Comparison of ENCODE assay signal across 11 cellular contexts in genomic region chr13:30409911-30410704, GRCh38. TPM values are rescaled to one million over a fixed set of nuclear protein-coding genes. Genes with fewer than 3 reads are reported as not detected.
A peak's percentile ranks its signal among the peaks of the same experiment; 100 is the strongest.
DNase-seq lines count a peak whose midpoint lies in the region; ATAC-seq, FAIRE-seq and TF ChIP-seq lines count a peak whose summit lies in the region.
"Had no signal": no experiment of that assay in that cellular context is flagged by ENCODE, and none has a peak within 500 bp of the region (broad histone marks: within the 10 kb centered on the region; RNA-seq: fewer than 3 reads in every experiment).

No MANE protein-coding gene starts in this region.

- peak; percentile 63 for FAIRE-seq in K562 (lab: Jason Lieb, UNC)

- H4K91ac ChIP-seq in H9 (ENCODE audit: insufficient read length, low read depth, low read length), result no peak overlapping the region

- H3K4me1 ChIP-seq in GM23248 (ENCODE audit: insufficient read depth) (peaks cover 32% of the 10 kb centered on the region), K562 (replicated peaks in 1 of 2; ENCODE audit: control insufficient read depth in 2 of 2, insufficient read depth in 2 of 2, low read length in 2 of 2) (peaks cover 4 to 11% of the 10 kb centered on the region in 2 experiments; a peak in 3 of 5 replicates), right cardiac atrium (ENCODE audit: control insufficient read depth, insufficient read depth, low read length) (no peaks in the 10 kb centered on the region), H9 (ENCODE audit: insufficient read depth, low read length) (no peaks in the 10 kb centered on the region; the same call in 1 of the 2 replicates)

- H3T11ph ChIP-seq in H9 (ENCODE audit: low read length), result no peak overlapping the region

- H3K36me3 Mint-ChIP-seq in stimulated activated memory B cell treated with anti-CD40 and anti-IgM and Interleukin-4, amounts not matched to agents 10 μg/mL and 1 μg/mL and 100 μg/mL, for 72 hours, result no peaks in the 10 kb centered on the region
- H3K36me3 Mint-ChIP-seq in H9 (ENCODE audit: insufficient read depth in 1 of 3, low read depth in 3 of 3), result 0 out of 7 replicates have a peak, but pooled peaks cover 0 to 1% (median 0%) of the 10 kb centered on the region in 3 experiments

- H3K4me3 ChIP-seq in GM23248 (0 out of 2 replicates have a peak overlapping the region, but pooled peaks have one; percentile 15), K562 (no peak overlapping the region), right cardiac atrium (ENCODE audit: low read length) (no peak overlapping the region)
- H3K4me3 ChIP-seq: thyroid gland had no signal

- POLR2A ChIA-PET in K562 (lab: Yijun Ruan, JAX), result interaction anchor here (1.1 kb wide), 1 partner anchor 9 kb away, joined by 4 read pairs; no protein-coding TSS in a partner anchor

- no peaks in the 10 kb centered on the region for H3K9me2 ChIP-seq in GM23248 (ENCODE audit: insufficient read depth)

- peak overlapping the region; percentile 52 for H3K4me2 ChIP-seq in GM23248 (ENCODE audit: unreplicated experiment)
- H3K4me2 ChIP-seq in K562 (ENCODE audit: insufficient read depth, low read length), result no peak overlapping the region
- H3K4me2 ChIP-seq in H9 (ENCODE audit: insufficient read depth, insufficient read length, low read length), result no peak overlapping the region

- in situ Hi-C loops in GM23248 (cut with MboI) (no loop called here), K562 (cut with MboI) (no loop called here)

- no peaks in the 10 kb centered on the region for H3K36me3 ChIP-seq in GM23248 (ENCODE audit: low read depth)
- no peaks in the 10 kb centered on the region for H3K36me3 ChIP-seq in K562 (ENCODE audit: control insufficient read depth, insufficient read depth, low read length)
- H3K36me3 ChIP-seq: thyroid gland had no signal

- H2BK12ac ChIP-seq in H9 (ENCODE audit: insufficient read length, low read depth, low read length), result no peak overlapping the region

- TF ChIP-seq EP300 in K562 (IDR thresholded peaks at IDR 0.05; ENCODE audit: low read length), result no peak

- BruUV-seq in K562 (replicated peaks; lab: Mats Ljungman, UMichigan), result no TSS peak

- no peak overlapping the region for H2BK15ac ChIP-seq in H9 (ENCODE audit: low read depth, low read length)

- H3K79me1 ChIP-seq in H9 (ENCODE audit: insufficient read depth, low read depth, low read length, poor library complexity, severe bottlenecking), result no peaks in the 10 kb centered on the region

- H3K14ac ChIP-seq in H9 (ENCODE audit: insufficient read depth, low read length), result no peak overlapping the region

- intact Hi-C loops in K562 (cut with micrococcal nuclease), result loop anchor here (5.0 kb wide), 1 partner anchor 142 kb away; no protein-coding TSS in a partner anchor
- intact Hi-C loops in right cardiac atrium (cut with DNase I), result loop anchor here in 3 of 4 donors (10.0 kb wide), 2 partner anchors 55 to 85 kb away; partner anchors contain the start of gene HMGB1 (in 2 of the 3)

- no peaks in the 10 kb centered on the region for H4K20me1 ChIP-seq in GM23248 (ENCODE audit: insufficient read depth)
- no peaks in the 10 kb centered on the region for H4K20me1 ChIP-seq in K562 (replicated peaks; ENCODE audit: control insufficient read depth, insufficient read depth, low read length)
- no peaks in the 10 kb centered on the region for H4K20me1 ChIP-seq in H9 (ENCODE audit: control insufficient read depth, insufficient read depth, insufficient read length)

- H3K23ac ChIP-seq in H9 (ENCODE audit: insufficient read length, low read depth, low read length), result no peak overlapping the region

- H2AFZ ChIP-seq in GM23248 (peak overlapping the region; percentile 93; the same call in 1 of the 2 replicates), K562 (ENCODE audit: low read depth, low read length) (no peak overlapping the region), H9 (ENCODE audit: low read length) (no peak overlapping the region)

- H2BK5ac ChIP-seq in H9 (ENCODE audit: insufficient read length, low read length), result no peak overlapping the region

- no peaks in the 10 kb centered on the region for H3K27me3 Mint-ChIP-seq in stimulated activated memory B cell treated with anti-CD40 and anti-IgM and Interleukin-4, amounts not matched to agents 10 μg/mL and 1 μg/mL and 100 μg/mL, for 72 hours
- H3K27me3 Mint-ChIP-seq in H9 (ENCODE audit: low read depth), result peaks cover 38% of the 10 kb centered on the region

- peak overlapping the region; percentile 48 for H3K27ac Mint-ChIP-seq in stimulated activated memory B cell treated with anti-CD40 and anti-IgM and Interleukin-4, amounts not matched to agents 10 μg/mL and 1 μg/mL and 100 μg/mL, for 72 hours
- no peak overlapping the region; a peak in 2 of 7 replicates for H3K27ac Mint-ChIP-seq in H9

- H4K8ac ChIP-seq in H9 (replicated peaks; ENCODE audit: insufficient read length, low read depth, low read length), result no peak overlapping the region

- no peak overlapping the region for H4K5ac ChIP-seq in H9 (ENCODE audit: insufficient read length, low read depth, low read length)

- no peak for TF ChIP-seq RAD21 in K562 (CRISPR knock-in tag; conservative IDR thresholded peaks at IDR 0.05 in 1 of 2, IDR thresholded peaks at IDR 0.05 in 1 of 2)

- H3K9me3 ChIP-seq in GM23248 (ENCODE audit: low read depth) (no peaks in the 10 kb centered on the region), K562 (replicated peaks; ENCODE audit: control insufficient read depth, insufficient read depth, low read depth, low read length) (no peaks in the 10 kb centered on the region; the same call in 1 of the 2 replicates), right cardiac atrium (ENCODE audit: control insufficient read depth, low read length) (no peaks in the 10 kb centered on the region), H9 (ENCODE audit: control insufficient read depth, low read depth, low read length) (no peaks in the 10 kb centered on the region)
- H3K9me3 ChIP-seq: thyroid gland had no signal

- no peak overlapping the region for H2BK120ac ChIP-seq in H9 (ENCODE audit: low read depth, low read length, poor library complexity, severe bottlenecking)

- H3K4ac ChIP-seq in H9 (ENCODE audit: low read depth, low read length), result no peak overlapping the region

- no peak for TF ChIP-seq POLR2A in K562 (conservative IDR thresholded peaks at IDR 0.05)

- H3K4me1 Mint-ChIP-seq in stimulated activated memory B cell treated with anti-CD40 and anti-IgM and Interleukin-4, amounts not matched to agents 10 μg/mL and 1 μg/mL and 100 μg/mL, for 72 hours, result peaks cover 67% of the 10 kb centered on the region
- peaks cover 10 to 14% of the 10 kb centered on the region in 2 experiments for H3K4me1 Mint-ChIP-seq in H9

- ATAC-seq in K562 (no peak), right cardiac atrium (peak; percentile 73 to 74)
- ATAC-seq in stimulated activated memory B cell treated with anti-CD40 and anti-IgM and Interleukin-4, amounts not matched to agents 10 μg/mL and 1 μg/mL and 100 μg/mL, for 72 hours, result no peak

- H3K56ac ChIP-seq in H9 (ENCODE audit: insufficient read length, low read depth, low read length), result no peak overlapping the region

- no peaks in the 10 kb centered on the region for H3K9me1 ChIP-seq in K562 (ENCODE audit: control insufficient read depth, insufficient read depth, low read length)

- DNase-seq in GM23248 (peak; percentile 94), K562 (ENCODE audit: extremely low read depth in 1 of 4, low spot score in 3 of 4) (peak in 1 of 4 experiments; percentile 21), right cardiac atrium (peak; percentile 56 to 69 (median 63)), H9 (no peak), mesenteric fat pad (ENCODE audit: low spot score) (no peak), HUDEP-2 (lab: John Stamatoyannopoulos, UW; ENCODE audit: unreplicated experiment in 76 of 76) (no peak), GM10266 (ENCODE audit: extremely low spot score) (no peak)
- DNase-seq: activated naive CD4-positive, alpha-beta T cell treated with anti-CD3 and anti-CD28 coated beads, Interleukin-2, amount 50 U/mL, for 16 hours; hippocampal formation; thyroid gland had no signal

- H3K27me3 ChIP-seq in GM23248 (replicated peaks; ENCODE audit: insufficient read depth) (no peaks in the 10 kb centered on the region), K562 (ENCODE audit: control insufficient read depth in 2 of 2, insufficient read depth in 2 of 2, low read length in 2 of 2) (no peaks in the 10 kb centered on the region), right cardiac atrium (ENCODE audit: control insufficient read depth, insufficient read depth) (no peaks in the 10 kb centered on the region), H9 (ENCODE audit: insufficient read depth, low read length) (0 out of 2 replicates have a peak, but pooled peaks cover 3% of the 10 kb centered on the region)
- H3K27me3 ChIP-seq: thyroid gland had no signal

- H3K9me3 Mint-ChIP-seq in stimulated activated memory B cell treated with anti-CD40 and anti-IgM and Interleukin-4, amounts not matched to agents 10 μg/mL and 1 μg/mL and 100 μg/mL, for 72 hours, result no peaks in the 10 kb centered on the region
- no peaks in the 10 kb centered on the region; a peak in 2 of 5 replicates for H3K9me3 Mint-ChIP-seq in H9

- CTCF ChIA-PET in K562 (lab: Yijun Ruan, JAX; ENCODE audit: low intra/inter-chr PET ratio), result no interaction called here

- peak overlapping the region; percentile 72 for H3K9ac ChIP-seq in GM23248
- H3K9ac ChIP-seq in K562 (ENCODE audit: insufficient read depth in 1 of 2, low read depth in 2 of 2, low read length in 2 of 2), result no peak overlapping the region
- H3K9ac ChIP-seq in H9 (ENCODE audit: extremely low read depth, insufficient read length, low read length), result no peak overlapping the region

- no peak overlapping the region for H3K18ac ChIP-seq in H9 (ENCODE audit: insufficient read length, low read depth, low read length)

- no peak overlapping the region for H2BK20ac ChIP-seq in H9 (ENCODE audit: low read depth, low read length, poor library complexity, severe bottlenecking)

- H3F3A ChIP-seq in GM23248 (ENCODE audit: insufficient read depth), result peaks cover 29% of the 10 kb centered on the region

- TF ChIP-seq CTCF in K562 (IDR thresholded peaks at IDR 0.05 in 2 of 3, conservative IDR thresholded peaks at IDR 0.05 in 1 of 3; ENCODE audit: insufficient read depth in 2 of 3, low read depth in 1 of 3, low read length in 3 of 3) (no peak), H9 (conservative IDR thresholded peaks at IDR 0.05) (no peak), GM10266 (IDR thresholded peaks at IDR 0.05; ENCODE audit: control insufficient read depth, insufficient read depth, low read depth, missing control alignments) (no peak)

- H3K27ac ChIP-seq in GM23248 (peak overlapping the region; percentile 79), K562 (ENCODE audit: extremely low read depth, low read depth, low read length) (no peak overlapping the region), right cardiac atrium (ENCODE audit: low read length) (peak overlapping the region; percentile 53), H9 (ENCODE audit: insufficient read length, low read depth, low read length) (no peak overlapping the region)

- H3K4me3 Mint-ChIP-seq in stimulated activated memory B cell treated with anti-CD40 and anti-IgM and Interleukin-4, amounts not matched to agents 10 μg/mL and 1 μg/mL and 100 μg/mL, for 72 hours, result no peak overlapping the region
- no peak overlapping the region; a peak in 1 of 5 replicates for H3K4me3 Mint-ChIP-seq in H9

- no peak overlapping the region for H2AK5ac ChIP-seq in H9 (ENCODE audit: insufficient read length, low read length)

- WGBS in GM23248 (ENCODE audit: low coverage in 1 of 2, low lambda C conversion rate in 2 of 2, missing lambda C conversion rate in 2 of 2), 2 experiments, result 16 to 37% methylated on average over 9 to 13 of the region's 13 CpGs
- 34% methylated on average over 8 of the region's 13 CpGs for WGBS in K562 (ENCODE audit: insufficient coverage, low coverage, missing lambda C conversion rate)
- WGBS in right cardiac atrium, result 68% methylated on average over 13 of the region's 13 CpGs
- WGBS in H9 (ENCODE audit: extremely low coverage, insufficient read length, low lambda C conversion rate), result no CpG with 5 or more reads among the region's 13 CpGs

- no peaks in the 10 kb centered on the region for H3K23me2 ChIP-seq in H9 (ENCODE audit: insufficient read length, low read depth, low read length, poor library complexity, severe bottlenecking)

- no peaks in the 10 kb centered on the region for H3K79me2 ChIP-seq in GM23248 (ENCODE audit: insufficient read depth)
- no peaks in the 10 kb centered on the region for H3K79me2 ChIP-seq in K562 (ENCODE audit: control insufficient read depth, insufficient read depth, low read length)
- no peaks in the 10 kb centered on the region for H3K79me2 ChIP-seq in H9 (ENCODE audit: insufficient read depth, low read length)

RNA-seq across cellular contexts. Expression of gene UBE2L5, which starts 12.2 kb away (rescaled TPM):
- not detected in 2 replicates for total RNA-seq in GM23248 (2014; rRNA removed; shearing (Covaris generic))
- polyA plus RNA-seq in GM23248 (2016; fragmentation: Nextera tagmentation; extraction: Ambion mirVana) (not detected in 2 replicates), K562 (2011; rRNA removed) (1.4 and 1.5 TPM in 2 replicates), K562 (2014; fragmentation: Illumina TruSeq; extraction: Trizol) (0.86 TPM in 1 of 2 replicates, not detected in the other), K562 (2014; fragmentation: Nextera tagmentation; extraction: Ambion mirVana) (under 1 TPM in 1 of 2 experiments, not detected in 1; 0.22 TPM), K562 (2014; rRNA removed) (not detected in 2 replicates), right cardiac atrium (not detected)
- not detected in 2 replicates for total RNA-seq in K562 (2011; cell fraction: chromatin; rRNA removed; ENCODE audit: low replicate concordance)
- not detected in 2 replicates for total RNA-seq in K562 (2011; cell fraction: nucleolus; rRNA removed)
- not detected in 2 replicates for total RNA-seq in K562 (2011; cell fraction: nucleoplasm; rRNA removed)
- total RNA-seq in K562 (2014; rRNA removed) (not detected in 2 replicates), K562 (2014; rRNA removed; fragmentation: Illumina TruSeq; extraction: Trizol) (not detected in 2 replicates), K562 (2015; rRNA removed; fragmentation: Illumina TruSeq; extraction: Trizol) (not detected in 2 replicates), K562 (2021) (not detected in 2 replicates), right cardiac atrium (not detected), H9 (2021) (0.20 TPM in 1 of 2 replicates, not detected in the other), mesenteric fat pad (0.26 TPM)
- 0.33 TPM in 1 of 2 replicates, not detected in the other for polyA plus RNA-seq in K562 (2011; cell fraction: cytosol; rRNA removed)
- polyA plus RNA-seq in K562 (2011; cell fraction: nucleus; rRNA removed), result 0.35 TPM in 1 of 2 replicates, not detected in the other
- 0.62 and 7.2 TPM in 2 replicates for polyA plus RNA-seq in K562 (2012)
- polyA minus RNA-seq in K562 (2011; rRNA and poly(A)+ RNA removed), result 0.45 and 1.9 TPM in 2 replicates
- not detected in 2 replicates for polyA minus RNA-seq in K562 (2011; cell fraction: cytosol; rRNA and poly(A)+ RNA removed)
- not detected in 2 replicates for polyA minus RNA-seq in K562 (2011; cell fraction: nucleus; rRNA and poly(A)+ RNA removed)
- total RNA-seq: thyroid gland had no signal

RNA-seq across cellular contexts. Expression of gene HMGB1, which starts 55.6 kb away (rescaled TPM):
- 193 and 233 TPM in 2 replicates for total RNA-seq in GM23248 (2014; rRNA removed; shearing (Covaris generic))
- polyA plus RNA-seq in GM23248 (2016; fragmentation: Nextera tagmentation; extraction: Ambion mirVana) (417 and 430 TPM in 2 replicates), K562 (2011; rRNA removed) (325 and 454 TPM in 2 replicates), K562 (2014; fragmentation: Illumina TruSeq; extraction: Trizol) (1,153 and 1,284 TPM in 2 replicates), K562 (2014; fragmentation: Nextera tagmentation; extraction: Ambion mirVana) (1,000 to 10,000 TPM; 1,767 to 1,896 TPM), K562 (2014; rRNA removed) (835 and 850 TPM in 2 replicates), right cardiac atrium (259 TPM)
- 55.4 and 188 TPM in 2 replicates for total RNA-seq in K562 (2011; cell fraction: chromatin; rRNA removed; ENCODE audit: low replicate concordance)
- total RNA-seq in K562 (2011; cell fraction: nucleolus; rRNA removed), result 38.2 and 49.9 TPM in 2 replicates
- total RNA-seq in K562 (2011; cell fraction: nucleoplasm; rRNA removed), result 79.4 and 79.5 TPM in 2 replicates
- total RNA-seq in K562 (2014; rRNA removed) (566 and 689 TPM in 2 replicates), K562 (2014; rRNA removed; fragmentation: Illumina TruSeq; extraction: Trizol) (933 and 1,114 TPM in 2 replicates), K562 (2015; rRNA removed; fragmentation: Illumina TruSeq; extraction: Trizol) (974 and 1,083 TPM in 2 replicates), K562 (2021) (441 and 442 TPM in 2 replicates), right cardiac atrium (100 to 1,000 TPM; 185 to 198 (median 192) TPM), H9 (2021) (682 and 688 TPM in 2 replicates), mesenteric fat pad (209 TPM)
- polyA plus RNA-seq in K562 (2011; cell fraction: cytosol; rRNA removed), result 50.0 and 125 TPM in 2 replicates
- 87.7 and 155 TPM in 2 replicates for polyA plus RNA-seq in K562 (2011; cell fraction: nucleus; rRNA removed)
- 367 and 762 TPM in 2 replicates for polyA plus RNA-seq in K562 (2012)
- 163 and 197 TPM in 2 replicates for polyA minus RNA-seq in K562 (2011; rRNA and poly(A)+ RNA removed)
- polyA minus RNA-seq in K562 (2011; cell fraction: cytosol; rRNA and poly(A)+ RNA removed), result 132 and 144 TPM in 2 replicates
- polyA minus RNA-seq in K562 (2011; cell fraction: nucleus; rRNA and poly(A)+ RNA removed), result 54.7 and 120 TPM in 2 replicates

Comparison
In these comparisons a context has a peak if more than half of its experiments do, and no peak if none do; other contexts are left out.
1. DNase-seq: peak in GM23248 (single experiment) and right cardiac atrium (3 of 3); none in H9 (single experiment), mesenteric fat pad (single experiment), HUDEP-2 (0 of 76) and GM10266 (single experiment).
2. H3K27ac ChIP-seq: peak in GM23248 (single experiment) and right cardiac atrium (single experiment); none in K562 (single experiment) and H9 (single experiment).
3. ATAC-seq: peak in right cardiac atrium (2 of 2); none in K562 (single experiment) and stimulated activated memory B cell treated with anti-CD40 and anti-IgM and Interleukin-4, amounts not matched to agents 10 μg/mL and 1 μg/mL and 100 μg/mL, for 72 hours (single experiment).